Comparison of ENCODE assay signal across 22 cellular contexts in the genomic region with DNA sequence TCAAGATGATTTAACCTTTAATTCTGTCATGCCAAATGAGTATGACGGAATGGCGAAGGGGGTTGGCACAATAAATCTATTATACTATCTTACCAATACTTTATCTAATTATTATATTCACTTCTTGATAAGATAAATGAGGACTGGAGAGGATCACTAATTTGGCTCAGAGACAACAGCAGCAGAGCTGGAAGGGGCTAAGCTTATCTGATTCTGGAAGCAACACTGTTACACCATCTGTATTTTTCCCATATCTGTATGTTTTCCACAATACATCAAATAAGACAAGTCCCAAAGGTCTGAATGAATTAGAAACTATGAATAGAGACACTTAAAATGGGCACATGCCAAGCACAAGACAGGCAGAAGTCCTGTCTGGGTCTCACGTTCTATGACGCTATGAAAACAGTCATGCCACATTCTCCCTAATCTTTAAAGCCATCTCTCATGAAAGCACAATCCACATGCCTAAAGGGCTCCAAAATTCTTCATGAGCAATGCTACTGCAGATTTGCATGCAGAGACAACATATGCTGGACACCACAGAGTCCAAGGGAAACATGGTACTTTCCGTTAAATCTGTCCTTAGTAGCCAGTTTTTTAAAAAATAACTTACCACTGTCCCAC.
DNase-seq lines count a peak whose midpoint lies in the region; ATAC-seq and TF ChIP-seq lines count a peak whose summit lies in the region.
"Had no signal": no experiment of that assay in that cellular context is flagged by ENCODE, and none has a peak within 500 bp of the region (broad histone marks: within the 10 kb centered on the region; RNA-seq: fewer than 3 reads in every experiment).

No MANE protein-coding gene starts in this region.

- H3K36me3 Mint-ChIP-seq in activated CD4-positive, alpha-beta memory T cell treated with anti-CD3 and anti-CD28 coated beads for 36 hours = peaks cover 31% of the 10 kb centered on the region

- H2BK5ac ChIP-seq in mesenchymal stem cell (ENCODE audit: low read depth, low read length, poor library complexity, severe bottlenecking) = no peak overlapping the region

- no peak overlapping the region for H3K14ac ChIP-seq in mesenchymal stem cell (ENCODE audit: low read length in 2 of 2)

- POLR2A ChIA-PET in OCI-LY7 (lab: Charles Lee) = no interaction called here
- POLR2A ChIA-PET in activated CD4-positive, alpha-beta memory T cell treated with anti-CD3 and anti-CD28 coated beads for 36 hours (lab: Charles Lee) = no interaction called here

- H2AFZ ChIP-seq in mesenchymal stem cell (ENCODE audit: low read depth, low read length) = no peak overlapping the region
- H2AFZ ChIP-seq in OCI-LY7 (ENCODE audit: low read length) = no peak overlapping the region
- H2AFZ ChIP-seq: GM23338 had no signal

- CTCF ChIA-PET in OCI-LY7 (lab: Charles Lee; ENCODE audit: unreplicated experiment) = no interaction called here
- CTCF ChIA-PET in activated CD4-positive, alpha-beta memory T cell treated with anti-CD3 and anti-CD28 coated beads for 36 hours (lab: Charles Lee) = no interaction called here

- no peak overlapping the region for H3K9ac ChIP-seq in mesenchymal stem cell (ENCODE audit: low read length)
- H3K9ac ChIP-seq: BLaER1 treated with 17β-estradiol and CSF1 and Interleukin-3, amounts not matched to agents 10 nM and 100 nM had no signal

- intact Hi-C loops in OCI-LY7 (cut with micrococcal nuclease; ENCODE audit: unreplicated experiment) = no loop called here
- intact Hi-C loops in activated CD4-positive, alpha-beta memory T cell treated with anti-CD3 and anti-CD28 coated beads for 36 hours (cut with micrococcal nuclease) = no loop called here

- H3K18ac ChIP-seq in mesenchymal stem cell (ENCODE audit: low read depth in 1 of 2, low read length in 2 of 2) = no peak overlapping the region

- H2BK12ac ChIP-seq in mesenchymal stem cell (ENCODE audit: low read length in 2 of 2) = no peak overlapping the region

- in situ Hi-C loops in SK-MEL-5 (cut with HindIII; ENCODE audit: low pct_unique_long_range_greater_than_20kb, low sequenced_read_pairs) = no loop called here

- no peak overlapping the region for H3K27ac Mint-ChIP-seq in activated CD4-positive, alpha-beta memory T cell treated with anti-CD3 and anti-CD28 coated beads for 36 hours
- H3K27ac Mint-ChIP-seq: CD4-positive, alpha-beta T cell; CD8-positive, alpha-beta memory T cell; GM23338; H9 had no signal

- H3K4ac ChIP-seq in mesenchymal stem cell (ENCODE audit: low read depth in 1 of 2, low read length in 2 of 2) = no peak overlapping the region

- H3K36me3 ChIP-seq in mesenchymal stem cell (ENCODE audit: control insufficient read depth in 1 of 2, insufficient read depth in 2 of 2, low read depth in 1 of 2, low read length in 2 of 2) (peaks cover 9 to 24% of the 10 kb centered on the region in 2 experiments), OCI-LY7 (ENCODE audit: insufficient read depth, low read length) (no peaks in the 10 kb centered on the region)

- H3K79me2 ChIP-seq in OCI-LY7 (ENCODE audit: insufficient read depth, low read depth, low read length) = no peaks in the 10 kb centered on the region

- H4K20me1 ChIP-seq in OCI-LY7 (ENCODE audit: insufficient read depth, low read length) = no peaks in the 10 kb centered on the region; the same call in 1 of the 2 replicates

- H4K8ac ChIP-seq in mesenchymal stem cell (ENCODE audit: low read length) = no peak overlapping the region

- no peak overlapping the region for H2BK15ac ChIP-seq in mesenchymal stem cell (ENCODE audit: low read depth, poor library complexity, severe bottlenecking)

- H3K27ac ChIP-seq in mesenchymal stem cell (ENCODE audit: low read length, poor library complexity, severe bottlenecking) = no peak overlapping the region
- peak overlapping the region; percentile 54 for H3K27ac ChIP-seq in substantia nigra (ENCODE audit: low read depth, low read length, poor library complexity, severe bottlenecking)
- no peak overlapping the region for H3K27ac ChIP-seq in OCI-LY7 (ENCODE audit: low read depth, low read length, poor library complexity, severe bottlenecking)
- H3K27ac ChIP-seq: A549; BLaER1 treated with 17β-estradiol and CSF1 and Interleukin-3, amounts not matched to agents 10 nM and 100 nM had no signal

- H3K27me3 Mint-ChIP-seq in activated CD4-positive, alpha-beta memory T cell treated with anti-CD3 and anti-CD28 coated beads for 36 hours = no peaks in the 10 kb centered on the region
- H3K27me3 Mint-ChIP-seq: CD4-positive, alpha-beta T cell; CD8-positive, alpha-beta memory T cell had no signal

- no TSS peak for BruUV-seq in OCI-LY7 (replicated peaks; lab: Mats Ljungman, UMichigan)

- H3K4me3 ChIP-seq in mesenchymal stem cell (ENCODE audit: insufficient read depth in 1 of 2, low read depth in 1 of 2, low read length in 2 of 2) = no peak overlapping the region
- H3K4me3 ChIP-seq in OCI-LY7 (ENCODE audit: low read depth, low read length, poor library complexity, severe bottlenecking) = no peak overlapping the region
- H3K4me3 ChIP-seq: A549; BLaER1 treated with 17β-estradiol and CSF1 and Interleukin-3, amounts not matched to agents 10 nM and 100 nM; GM23338 had no signal

- WGBS in mesenchymal stem cell = 97% methylated on average over 3 of the region's 5 CpGs

- H4K91ac ChIP-seq in mesenchymal stem cell (ENCODE audit: low read length) = no peak overlapping the region

- TF ChIP-seq CTCF in OCI-LY7 (conservative IDR thresholded peaks at IDR 0.05; ENCODE audit: low read length) = no peak

- no peak overlapping the region for H2BK120ac ChIP-seq in mesenchymal stem cell (ENCODE audit: low read depth, low read length)

- DNase-seq in SK-MEL-5 (ENCODE audit: low read depth, low spot score) (peak; percentile 95), mesenchymal stem cell (peak; percentile 11), substantia nigra (lab: John Stamatoyannopoulos, UW) (no peak), OCI-LY7 (ENCODE audit: low spot score) (no peak)
- no peak for DNase-seq in activated CD4-positive, alpha-beta T cell treated with anti-CD3 and anti-CD28 coated beads for 48 hours
- no peak for DNase-seq in activated CD4-positive, alpha-beta memory T cell treated with anti-CD3 and anti-CD28 coated beads for 36 hours
- DNase-seq: 8988T; AML-193; BE2C; CD4-positive, alpha-beta T cell; CD8-positive, alpha-beta memory T cell; DMS 273 treated with DMSO at 0.1 percent for 48 hours; DMS79; EL; GDM1; H9 had no signal

- H3K9me3 ChIP-seq in mesenchymal stem cell (ENCODE audit: control insufficient read depth, low read length) (no peaks in the 10 kb centered on the region), OCI-LY7 (ENCODE audit: low read length) (no peaks in the 10 kb centered on the region)
- H3K9me3 ChIP-seq: A549 had no signal

- H3K9me3 Mint-ChIP-seq in activated CD4-positive, alpha-beta memory T cell treated with anti-CD3 and anti-CD28 coated beads for 36 hours = no peaks in the 10 kb centered on the region
- H3K9me3 Mint-ChIP-seq: CD4-positive, alpha-beta T cell had no signal

- ATAC-seq in SK-N-SH treated with all-trans-retinoic acid at 6 μM for 48 hours = no peak
- ATAC-seq: A549, GM23338, HCT116 had no signal

- no peak overlapping the region for H3K4me3 Mint-ChIP-seq in activated CD4-positive, alpha-beta memory T cell treated with anti-CD3 and anti-CD28 coated beads for 36 hours
- H3K4me3 Mint-ChIP-seq: CD14-positive monocyte; CD4-positive, alpha-beta T cell; CD8-positive, alpha-beta memory T cell; GM23338; H9 had no signal

- H3K79me1 ChIP-seq in mesenchymal stem cell (replicated peaks; ENCODE audit: low read length, poor library complexity, severe bottlenecking) = peaks cover 24% of the 10 kb centered on the region

- peaks cover 3% of the 10 kb centered on the region for H3K4me1 Mint-ChIP-seq in activated CD4-positive, alpha-beta memory T cell treated with anti-CD3 and anti-CD28 coated beads for 36 hours (ENCODE audit: low read depth)

- H2AK5ac ChIP-seq in mesenchymal stem cell (ENCODE audit: low read length, severe bottlenecking) = no peak overlapping the region

- H3K27me3 ChIP-seq in mesenchymal stem cell (ENCODE audit: control insufficient read depth in 1 of 2, insufficient read depth in 1 of 2, low read length in 2 of 2) = no peaks in the 10 kb centered on the region
- H3K27me3 ChIP-seq: BE2C; BLaER1 treated with 17β-estradiol and CSF1 and Interleukin-3, amounts not matched to agents 10 nM and 100 nM had no signal

- no peaks in the 10 kb centered on the region for H3K9me2 ChIP-seq in OCI-LY7 (ENCODE audit: insufficient read depth, low read length)

- peaks cover 9% of the 10 kb centered on the region for H3K4me1 ChIP-seq in mesenchymal stem cell (ENCODE audit: control insufficient read depth, insufficient read depth, low read depth, low read length)
- no peaks in the 10 kb centered on the region for H3K4me1 ChIP-seq in OCI-LY7 (ENCODE audit: insufficient read depth, low read length, poor library complexity, severe bottlenecking)

- no peak overlapping the region for H3K4me2 ChIP-seq in mesenchymal stem cell (ENCODE audit: low read length, poor library complexity, severe bottlenecking)
- no peak overlapping the region for H3K4me2 ChIP-seq in OCI-LY7 (ENCODE audit: low read length)
- H3K4me2 ChIP-seq: A549; BLaER1 treated with 17β-estradiol and CSF1 and Interleukin-3, amounts not matched to agents 10 nM and 100 nM; GM23338 had no signal

- H3K23ac ChIP-seq in mesenchymal stem cell (ENCODE audit: low read length in 2 of 2) = no peak overlapping the region

TF ChIP-seq in SK-N-SH treated with all-trans-retinoic acid at 6 μM for 48 hours, 23 proteins besides CTCF, POLR2A, EP300 and RAD21 (continues in another document):
- TF ChIP-seq, protein P1, sequence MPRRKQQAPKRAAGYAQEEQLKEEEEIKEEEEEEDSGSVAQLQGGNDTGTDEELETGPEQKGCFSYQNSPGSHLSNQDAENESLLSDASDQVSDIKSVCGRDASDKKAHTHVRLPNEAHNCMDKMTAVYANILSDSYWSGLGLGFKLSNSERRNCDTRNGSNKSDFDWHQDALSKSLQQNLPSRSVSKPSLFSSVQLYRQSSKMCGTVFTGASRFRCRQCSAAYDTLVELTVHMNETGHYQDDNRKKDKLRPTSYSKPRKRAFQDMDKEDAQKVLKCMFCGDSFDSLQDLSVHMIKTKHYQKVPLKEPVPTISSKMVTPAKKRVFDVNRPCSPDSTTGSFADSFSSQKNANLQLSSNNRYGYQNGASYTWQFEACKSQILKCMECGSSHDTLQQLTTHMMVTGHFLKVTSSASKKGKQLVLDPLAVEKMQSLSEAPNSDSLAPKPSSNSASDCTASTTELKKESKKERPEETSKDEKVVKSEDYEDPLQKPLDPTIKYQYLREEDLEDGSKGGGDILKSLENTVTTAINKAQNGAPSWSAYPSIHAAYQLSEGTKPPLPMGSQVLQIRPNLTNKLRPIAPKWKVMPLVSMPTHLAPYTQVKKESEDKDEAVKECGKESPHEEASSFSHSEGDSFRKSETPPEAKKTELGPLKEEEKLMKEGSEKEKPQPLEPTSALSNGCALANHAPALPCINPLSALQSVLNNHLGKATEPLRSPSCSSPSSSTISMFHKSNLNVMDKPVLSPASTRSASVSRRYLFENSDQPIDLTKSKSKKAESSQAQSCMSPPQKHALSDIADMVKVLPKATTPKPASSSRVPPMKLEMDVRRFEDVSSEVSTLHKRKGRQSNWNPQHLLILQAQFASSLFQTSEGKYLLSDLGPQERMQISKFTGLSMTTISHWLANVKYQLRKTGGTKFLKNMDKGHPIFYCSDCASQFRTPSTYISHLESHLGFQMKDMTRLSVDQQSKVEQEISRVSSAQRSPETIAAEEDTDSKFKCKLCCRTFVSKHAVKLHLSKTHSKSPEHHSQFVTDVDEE (CRISPR knock-in tag; IDR thresholded peaks at IDR 0.05) = peak; percentile 76; the same call in 1 of the 2 replicates

Comparison
In these comparisons a context has a peak if more than half of its experiments do, and no peak if none do; other contexts are left out.
1. DNase-seq: peak in SK-MEL-5 (single experiment) and mesenchymal stem cell (single experiment); none in substantia nigra (0 of 49), OCI-LY7 (single experiment), activated CD4-positive, alpha-beta T cell treated with anti-CD3 and anti-CD28 coated beads for 48 hours (single experiment) and activated CD4-positive, alpha-beta memory T cell treated with anti-CD3 and anti-CD28 coated beads for 36 hours (single experiment).